Comparison of ENCODE assay signal across 12 cellular contexts in the genomic region with DNA sequence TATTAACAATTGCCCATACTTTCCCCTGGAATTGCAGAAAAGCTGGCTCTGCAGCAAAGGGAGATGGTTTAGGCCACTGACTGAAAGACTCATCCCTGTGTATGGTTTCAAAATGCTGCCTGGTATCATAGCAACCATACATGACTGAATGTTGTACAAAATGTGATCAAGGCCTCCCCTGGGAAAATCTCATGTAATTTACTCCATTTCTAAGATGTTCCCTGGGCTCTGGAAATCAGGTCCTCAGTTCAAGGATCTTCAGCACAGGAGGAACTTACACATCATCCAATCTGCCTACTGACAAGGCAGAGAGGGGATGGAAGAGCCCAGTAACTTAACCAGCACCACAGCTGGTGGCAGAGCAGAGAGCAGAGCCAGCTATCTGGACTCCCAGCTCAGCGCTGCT.
A peak's percentile ranks its signal among the peaks of the same experiment; 100 is the strongest.
DNase-seq lines count a peak whose midpoint lies in the region; ATAC-seq and TF ChIP-seq lines count a peak whose summit lies in the region.
"Had no signal": no experiment of that assay in that cellular context is flagged by ENCODE, and none has a peak within 500 bp of the region (broad histone marks: within the 10 kb centered on the region; RNA-seq: fewer than 3 reads in every experiment).

No MANE protein-coding gene starts in this region.

- TF ChIP-seq RAD21 in SK-N-SH (IDR thresholded peaks at IDR 0.05; ENCODE audit: low read length) = no peak

- H3K4me1 ChIP-seq in SK-N-SH (ENCODE audit: control insufficient read depth in 1 of 2, insufficient read depth in 2 of 2, low read depth in 1 of 2, low read length in 1 of 2) (peaks cover 6 to 23% of the 10 kb centered on the region in 2 experiments; a peak in 2 of 4 replicates), gastroesophageal sphincter (peaks cover 11 to 87% (median 18%) of the 10 kb centered on the region in 3 donors)

- H3K9me3 ChIP-seq in SK-N-SH (no peaks in the 10 kb centered on the region), gastroesophageal sphincter (no peaks in the 10 kb centered on the region)

- H3F3A ChIP-seq in SK-N-SH (replicated peaks; ENCODE audit: insufficient read depth) = no peaks in the 10 kb centered on the region

- H3K4me3 ChIP-seq in SK-N-SH (ENCODE audit: low read depth in 2 of 2, low read length in 1 of 2) (no peak overlapping the region), gastroesophageal sphincter (no peak overlapping the region)

- peak overlapping the region; percentile 0 to 35; a peak in 3 of 4 replicates for H3K27ac ChIP-seq in SK-N-SH (ENCODE audit: low read depth in 2 of 2, low read length in 1 of 2)
- H3K27ac ChIP-seq in gastroesophageal sphincter = peak overlapping the region; percentile 6 to 78 (median 69)
- H3K27ac ChIP-seq: HL-60 had no signal

- H3K4me2 ChIP-seq in SK-N-SH = no peak overlapping the region

- POLR2A ChIA-PET in SK-N-SH (lab: Yijun Ruan, JAX) = no interaction called here

- TF ChIP-seq EP300 in SK-N-SH (IDR thresholded peaks at IDR 0.05; ENCODE audit: borderline replicate concordance in 1 of 2, low read depth in 1 of 2, low read length in 1 of 2) (no peak), gastroesophageal sphincter (IDR thresholded peaks at IDR 0.05) (no peak)

- no peaks in the 10 kb centered on the region for H4K20me1 ChIP-seq in SK-N-SH (ENCODE audit: insufficient read depth)

- 94% methylated on average over 1 of the region's 1 CpG for WGBS in SK-N-SH (ENCODE audit: low lambda C conversion rate)
- 67 to 100% methylated on average over 1 of the region's 1 CpG for WGBS in gastroesophageal sphincter (ENCODE audit: low coverage in 1 of 2), 2 donors

- CTCF ChIA-PET in SK-N-SH (lab: Yijun Ruan, JAX) = interaction anchor here (1.8 to 31.3 kb wide), 5 partner anchors 7 to 873 kb away, joined by 6 to 828 read pairs (median 651); no protein-coding TSS in a partner anchor

- no peaks in the 10 kb centered on the region for H3K36me3 ChIP-seq in SK-N-SH (replicated peaks in 1 of 2; ENCODE audit: control insufficient read depth in 1 of 2, insufficient read depth in 2 of 2, low read length in 1 of 2)
- no peaks in the 10 kb centered on the region for H3K36me3 ChIP-seq in gastroesophageal sphincter

- no peaks in the 10 kb centered on the region for H3K9me2 ChIP-seq in SK-N-SH

- H2AFZ ChIP-seq in SK-N-SH (ENCODE audit: low read depth) = no peak overlapping the region

- H3K79me2 ChIP-seq in SK-N-SH (ENCODE audit: insufficient read depth) = no peaks in the 10 kb centered on the region

- H3K9ac ChIP-seq in SK-N-SH = no peak overlapping the region

- no peaks in the 10 kb centered on the region for H3K27me3 ChIP-seq in SK-N-SH (ENCODE audit: insufficient read depth)
- H3K27me3 ChIP-seq in gastroesophageal sphincter = no peaks in the 10 kb centered on the region

- TF ChIP-seq CTCF in SK-N-SH (IDR thresholded peaks at IDR 0.05) (no peak), gastroesophageal sphincter (IDR thresholded peaks at IDR 0.05) (no peak)

- DNase-seq in NCI-H1105 treated with DMSO at 0.1 percent for 48 hours (lab: John Stamatoyannopoulos, UW) (peak; percentile 28), NCI-H1105 (lab: John Stamatoyannopoulos, UW) (no peak), SK-N-SH (no peak), stromal cell of bone marrow (ENCODE audit: low read depth) (peak; percentile 81), H4 (ENCODE audit: low spot score) (no peak), T-helper 1 cell (no peak)
- DNase-seq: activated CD8-positive, alpha-beta memory T cell treated with anti-CD3 and anti-CD28 coated beads for 24 hours; amygdala had no signal

- no peak for TF ChIP-seq POLR2A in gastroesophageal sphincter (IDR thresholded peaks at IDR 0.05)

- ATAC-seq in gastroesophageal sphincter = no peak
- no peak for ATAC-seq in HG02610 (IDR thresholded peaks at IDR 0.05; ENCODE audit: unreplicated experiment)
- ATAC-seq: esophagus mucosa had no signal

TF ChIP-seq in SK-N-SH, 30 proteins besides CTCF, POLR2A, EP300 and RAD21:
- no peak for TF ChIP-seq EZH2phosphoT487 (IDR thresholded peaks at IDR 0.05; ENCODE audit: borderline replicate concordance, low read depth)
- TF ChIP-seq, protein P1, sequence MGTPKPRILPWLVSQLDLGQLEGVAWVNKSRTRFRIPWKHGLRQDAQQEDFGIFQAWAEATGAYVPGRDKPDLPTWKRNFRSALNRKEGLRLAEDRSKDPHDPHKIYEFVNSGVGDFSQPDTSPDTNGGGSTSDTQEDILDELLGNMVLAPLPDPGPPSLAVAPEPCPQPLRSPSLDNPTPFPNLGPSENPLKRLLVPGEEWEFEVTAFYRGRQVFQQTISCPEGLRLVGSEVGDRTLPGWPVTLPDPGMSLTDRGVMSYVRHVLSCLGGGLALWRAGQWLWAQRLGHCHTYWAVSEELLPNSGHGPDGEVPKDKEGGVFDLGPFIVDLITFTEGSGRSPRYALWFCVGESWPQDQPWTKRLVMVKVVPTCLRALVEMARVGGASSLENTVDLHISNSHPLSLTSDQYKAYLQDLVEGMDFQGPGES (IDR thresholded peaks at IDR 0.05; ENCODE audit: low read depth, low read length) = no peak
- no peak for TF ChIP-seq TCF12 (IDR thresholded peaks at IDR 0.05)
- TF ChIP-seq RXRA (IDR thresholded peaks at IDR 0.05; ENCODE audit: borderline replicate concordance, low read depth) = no peak
- TF ChIP-seq NFIC (IDR thresholded peaks at IDR 0.05; ENCODE audit: borderline replicate concordance) = no peak
- no peak for TF ChIP-seq MEF2A (IDR thresholded peaks at IDR 0.05; ENCODE audit: borderline replicate concordance, low read depth)
- no peak for TF ChIP-seq SMC3 (IDR thresholded peaks at IDR 0.05; ENCODE audit: low read depth, low read length)
- TF ChIP-seq FOSL2 (IDR thresholded peaks at IDR 0.05; ENCODE audit: borderline replicate concordance, low read depth) = no peak
- no peak for TF ChIP-seq YY1 (IDR thresholded peaks at IDR 0.05; ENCODE audit: low read depth)
- TF ChIP-seq, protein P2, sequence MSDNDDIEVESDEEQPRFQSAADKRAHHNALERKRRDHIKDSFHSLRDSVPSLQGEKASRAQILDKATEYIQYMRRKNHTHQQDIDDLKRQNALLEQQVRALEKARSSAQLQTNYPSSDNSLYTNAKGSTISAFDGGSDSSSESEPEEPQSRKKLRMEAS (IDR thresholded peaks at IDR 0.05; ENCODE audit: low read depth) = no peak
- TF ChIP-seq, protein P3, sequence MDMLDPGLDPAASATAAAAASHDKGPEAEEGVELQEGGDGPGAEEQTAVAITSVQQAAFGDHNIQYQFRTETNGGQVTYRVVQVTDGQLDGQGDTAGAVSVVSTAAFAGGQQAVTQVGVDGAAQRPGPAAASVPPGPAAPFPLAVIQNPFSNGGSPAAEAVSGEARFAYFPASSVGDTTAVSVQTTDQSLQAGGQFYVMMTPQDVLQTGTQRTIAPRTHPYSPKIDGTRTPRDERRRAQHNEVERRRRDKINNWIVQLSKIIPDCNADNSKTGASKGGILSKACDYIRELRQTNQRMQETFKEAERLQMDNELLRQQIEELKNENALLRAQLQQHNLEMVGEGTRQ (IDR thresholded peaks at IDR 0.05; ENCODE audit: borderline replicate concordance, low read depth, low read length) = no peak
- TF ChIP-seq, protein P4, sequence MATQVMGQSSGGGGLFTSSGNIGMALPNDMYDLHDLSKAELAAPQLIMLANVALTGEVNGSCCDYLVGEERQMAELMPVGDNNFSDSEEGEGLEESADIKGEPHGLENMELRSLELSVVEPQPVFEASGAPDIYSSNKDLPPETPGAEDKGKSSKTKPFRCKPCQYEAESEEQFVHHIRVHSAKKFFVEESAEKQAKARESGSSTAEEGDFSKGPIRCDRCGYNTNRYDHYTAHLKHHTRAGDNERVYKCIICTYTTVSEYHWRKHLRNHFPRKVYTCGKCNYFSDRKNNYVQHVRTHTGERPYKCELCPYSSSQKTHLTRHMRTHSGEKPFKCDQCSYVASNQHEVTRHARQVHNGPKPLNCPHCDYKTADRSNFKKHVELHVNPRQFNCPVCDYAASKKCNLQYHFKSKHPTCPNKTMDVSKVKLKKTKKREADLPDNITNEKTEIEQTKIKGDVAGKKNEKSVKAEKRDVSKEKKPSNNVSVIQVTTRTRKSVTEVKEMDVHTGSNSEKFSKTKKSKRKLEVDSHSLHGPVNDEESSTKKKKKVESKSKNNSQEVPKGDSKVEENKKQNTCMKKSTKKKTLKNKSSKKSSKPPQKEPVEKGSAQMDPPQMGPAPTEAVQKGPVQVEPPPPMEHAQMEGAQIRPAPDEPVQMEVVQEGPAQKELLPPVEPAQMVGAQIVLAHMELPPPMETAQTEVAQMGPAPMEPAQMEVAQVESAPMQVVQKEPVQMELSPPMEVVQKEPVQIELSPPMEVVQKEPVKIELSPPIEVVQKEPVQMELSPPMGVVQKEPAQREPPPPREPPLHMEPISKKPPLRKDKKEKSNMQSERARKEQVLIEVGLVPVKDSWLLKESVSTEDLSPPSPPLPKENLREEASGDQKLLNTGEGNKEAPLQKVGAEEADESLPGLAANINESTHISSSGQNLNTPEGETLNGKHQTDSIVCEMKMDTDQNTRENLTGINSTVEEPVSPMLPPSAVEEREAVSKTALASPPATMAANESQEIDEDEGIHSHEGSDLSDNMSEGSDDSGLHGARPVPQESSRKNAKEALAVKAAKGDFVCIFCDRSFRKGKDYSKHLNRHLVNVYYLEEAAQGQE (IDR thresholded peaks at IDR 0.05; ENCODE audit: low read depth, low read length) = no peak
- TF ChIP-seq TAF1 (IDR thresholded peaks at IDR 0.05; ENCODE audit: borderline replicate concordance, low read depth, low read length) = no peak
- TF ChIP-seq, protein P5, sequence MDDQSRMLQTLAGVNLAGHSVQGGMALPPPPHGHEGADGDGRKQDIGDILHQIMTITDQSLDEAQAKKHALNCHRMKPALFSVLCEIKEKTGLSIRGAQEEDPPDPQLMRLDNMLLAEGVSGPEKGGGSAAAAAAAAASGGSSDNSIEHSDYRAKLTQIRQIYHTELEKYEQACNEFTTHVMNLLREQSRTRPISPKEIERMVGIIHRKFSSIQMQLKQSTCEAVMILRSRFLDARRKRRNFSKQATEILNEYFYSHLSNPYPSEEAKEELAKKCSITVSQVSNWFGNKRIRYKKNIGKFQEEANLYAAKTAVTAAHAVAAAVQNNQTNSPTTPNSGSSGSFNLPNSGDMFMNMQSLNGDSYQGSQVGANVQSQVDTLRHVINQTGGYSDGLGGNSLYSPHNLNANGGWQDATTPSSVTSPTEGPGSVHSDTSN (IDR thresholded peaks at IDR 0.05) = no peak
- no peak for TF ChIP-seq MXI1 (IDR thresholded peaks at IDR 0.05; ENCODE audit: low read depth, low read length)
TF ChIP-seq in SK-N-SH: peak in this region for 0.

Comparison
In these comparisons a context has a peak if more than half of its experiments do, and no peak if none do; other contexts are left out.
1. DNase-seq: peak in NCI-H1105 treated with DMSO at 0.1 percent for 48 hours (single experiment) and stromal cell of bone marrow (single experiment); none in NCI-H1105 (single experiment), SK-N-SH (single experiment), H4 (single experiment) and T-helper 1 cell (0 of 5).